15 cellular contexts compared by ENCODE assay signal in genomic region chr2:214169736-214170135, GRCh38.
A peak's percentile ranks its signal among the peaks of the same experiment; 100 is the strongest.
DNase-seq lines count a peak whose midpoint lies in the region; ATAC-seq and TF ChIP-seq lines count a peak whose summit lies in the region.
"Had no signal": no experiment of that assay in that cellular context is flagged by ENCODE, and none has a peak within 500 bp of the region (broad histone marks: within the 10 kb centered on the region; RNA-seq: fewer than 3 reads in every experiment).

No MANE protein-coding gene starts in this region.

- POLR2A ChIA-PET in SK-N-SH (lab: Yijun Ruan, JAX): no interaction called here

- H2AFZ ChIP-seq in SK-N-SH (ENCODE audit: low read depth): no peak overlapping the region

- TF ChIP-seq CTCF in SK-N-SH (IDR thresholded peaks at IDR 0.05): no peak

- peaks cover 0 to 2% of the 10 kb centered on the region in 2 donors for H3K9me3 Mint-ChIP-seq in effector memory CD8-positive, alpha-beta T cell

- no peaks in the 10 kb centered on the region for H3K9me3 ChIP-seq in SK-N-SH
- H3K9me3 ChIP-seq: BLaER1 treated with 17β-estradiol and CSF1 and Interleukin-3, amounts not matched to agents 10 nM and 100 nM had no signal

- no peak overlapping the region for H3K27ac Mint-ChIP-seq in effector memory CD8-positive, alpha-beta T cell

- H4K20me1 ChIP-seq in SK-N-SH (ENCODE audit: insufficient read depth): no peaks in the 10 kb centered on the region
- H4K20me1 ChIP-seq: BLaER1 treated with 17β-estradiol and CSF1 and Interleukin-3, amounts not matched to agents 10 nM and 100 nM had no signal

- 54% methylated on average over 2 of the region's 2 CpGs for WGBS in SK-N-SH (ENCODE audit: low lambda C conversion rate)

- H3K36me3 Mint-ChIP-seq in effector memory CD8-positive, alpha-beta T cell (ENCODE audit: insufficient read depth): no peaks in the 10 kb centered on the region

- ATAC-seq in SK-N-SH treated with all-trans-retinoic acid at 6 μM for 48 hours: 0 out of 3 replicates have a peak, but pooled peaks have one; percentile 45
- no peak for ATAC-seq in effector memory CD8-positive, alpha-beta T cell (replicated peaks)
- ATAC-seq in left lobe of liver: no peak

- no peak for TF ChIP-seq RAD21 in SK-N-SH (IDR thresholded peaks at IDR 0.05; ENCODE audit: low read length)

- H3F3A ChIP-seq in SK-N-SH (replicated peaks; ENCODE audit: insufficient read depth): no peaks in the 10 kb centered on the region

- no peaks in the 10 kb centered on the region for H3K79me2 ChIP-seq in SK-N-SH (ENCODE audit: insufficient read depth)

- no peak overlapping the region for H3K27ac ChIP-seq in SK-N-SH (ENCODE audit: low read depth in 2 of 2, low read length in 1 of 2)
- H3K27ac ChIP-seq: BLaER1 treated with 17β-estradiol and CSF1 and Interleukin-3, amounts not matched to agents 10 nM and 100 nM had no signal

- no peaks in the 10 kb centered on the region for H3K27me3 ChIP-seq in SK-N-SH (ENCODE audit: insufficient read depth)
- H3K27me3 ChIP-seq: BLaER1 treated with 17β-estradiol and CSF1 and Interleukin-3, amounts not matched to agents 10 nM and 100 nM had no signal

- no peaks in the 10 kb centered on the region for H3K9me2 ChIP-seq in SK-N-SH

- no peak overlapping the region for H3K4me3 ChIP-seq in SK-N-SH (ENCODE audit: low read depth in 2 of 2, low read length in 1 of 2)
- H3K4me3 ChIP-seq: BLaER1 treated with 17β-estradiol and CSF1 and Interleukin-3, amounts not matched to agents 10 nM and 100 nM had no signal

- CTCF ChIA-PET in SK-N-SH (lab: Yijun Ruan, JAX): no interaction called here

- H3K4me1 Mint-ChIP-seq in effector memory CD8-positive, alpha-beta T cell (ENCODE audit: low read depth in 2 of 2): no peaks in the 10 kb centered on the region

- H3K4me3 Mint-ChIP-seq in effector memory CD8-positive, alpha-beta T cell: no peak overlapping the region

- no peak overlapping the region for H3K9ac ChIP-seq in SK-N-SH
- H3K9ac ChIP-seq: BLaER1 treated with 17β-estradiol and CSF1 and Interleukin-3, amounts not matched to agents 10 nM and 100 nM had no signal

- DNase-seq in SK-N-SH: no peak
- peak; percentile 57 for DNase-seq in astrocyte of the hippocampus (ENCODE audit: low read depth, low spot score)
- DNase-seq in fibroblast of the conjunctiva (ENCODE audit: low read depth): peak; percentile 1
- DNase-seq in effector memory CD8-positive, alpha-beta T cell: no peak
- no peak for DNase-seq in COLO829 (ENCODE audit: low spot score)
- DNase-seq in NCI-H345 treated with DMSO at 0.1 percent for 48 hours (lab: John Stamatoyannopoulos, UW; ENCODE audit: unreplicated experiment): no peak
- DNase-seq in left lobe of liver (ENCODE audit: low spot score): no peak
- DNase-seq: 8988T, DMS 273 treated with DMSO at 0.1 percent for 48 hours, H7, NCI-H1436 treated with DMSO at 0.1 percent for 48 hours, NCI-H2081, NCI-H526 treated with DMSO at 0.1 percent for 48 hours had no signal

- H3K36me3 ChIP-seq in SK-N-SH (replicated peaks in 1 of 2; ENCODE audit: control insufficient read depth in 1 of 2, insufficient read depth in 2 of 2, low read length in 1 of 2): no peaks in the 10 kb centered on the region
- H3K36me3 ChIP-seq: BLaER1 treated with 17β-estradiol and CSF1 and Interleukin-3, amounts not matched to agents 10 nM and 100 nM had no signal

- no peak overlapping the region for H3K4me2 ChIP-seq in SK-N-SH
- H3K4me2 ChIP-seq: BLaER1 treated with 17β-estradiol and CSF1 and Interleukin-3, amounts not matched to agents 10 nM and 100 nM had no signal

- TF ChIP-seq EP300 in SK-N-SH (IDR thresholded peaks at IDR 0.05; ENCODE audit: borderline replicate concordance in 1 of 2, low read depth in 1 of 2, low read length in 1 of 2): no peak

- no peaks in the 10 kb centered on the region for H3K4me1 ChIP-seq in SK-N-SH (ENCODE audit: control insufficient read depth in 1 of 2, insufficient read depth in 2 of 2, low read depth in 1 of 2, low read length in 1 of 2)
- H3K4me1 ChIP-seq: BLaER1 treated with 17β-estradiol and CSF1 and Interleukin-3, amounts not matched to agents 10 nM and 100 nM had no signal

- H3K27me3 Mint-ChIP-seq in effector memory CD8-positive, alpha-beta T cell: no peaks in the 10 kb centered on the region

TF ChIP-seq in SK-N-SH treated with all-trans-retinoic acid at 6 μM for 48 hours, 23 proteins besides CTCF, POLR2A, EP300 and RAD21 (continues in another document):
- TF ChIP-seq POU6F1 (CRISPR knock-in tag; IDR thresholded peaks at IDR 0.05; ENCODE audit: borderline replicate concordance, low read depth) (no peak), BACH2 (CRISPR knock-in tag; IDR thresholded peaks at IDR 0.05; ENCODE audit: borderline replicate concordance) (no peak), ZFP3 (CRISPR knock-in tag; IDR thresholded peaks at IDR 0.05) (no peak), ZNF565 (CRISPR knock-in tag; conservative IDR thresholded peaks at IDR 0.05; ENCODE audit: low read depth) (no peak), ZC3H10 (CRISPR knock-in tag; IDR thresholded peaks at IDR 0.05) (no peak), CSDC2 (CRISPR knock-in tag; IDR thresholded peaks at IDR 0.05) (no peak), CREB5 (CRISPR knock-in tag; IDR thresholded peaks at IDR 0.05; ENCODE audit: low read depth) (no peak), OSR1 (CRISPR knock-in tag; IDR thresholded peaks at IDR 0.05) (no peak), ZNF8 (CRISPR knock-in tag; IDR thresholded peaks at IDR 0.05) (no peak), ZFP30 (CRISPR knock-in tag; IDR thresholded peaks at IDR 0.05) (no peak)

TF ChIP-seq in SK-N-SH, 30 proteins besides CTCF, POLR2A, EP300 and RAD21:
- TF ChIP-seq NRF1 (IDR thresholded peaks at IDR 0.05; ENCODE audit: low read depth, low read length) (no peak), POLR2AphosphoS5 (IDR thresholded peaks at IDR 0.05; ENCODE audit: low read depth, low read length) (no peak), JUND (IDR thresholded peaks at IDR 0.05) (no peak), NFIC (IDR thresholded peaks at IDR 0.05; ENCODE audit: borderline replicate concordance) (no peak), RCOR1 (IDR thresholded peaks at IDR 0.05; ENCODE audit: low read length) (no peak), IRF3 (IDR thresholded peaks at IDR 0.05; ENCODE audit: low read depth, low read length) (no peak), GATA2 (CRISPR knock-in tag; IDR thresholded peaks at IDR 0.05) (no peak), FOXM1 (IDR thresholded peaks at IDR 0.05; ENCODE audit: low read depth) (no peak), SIN3A (IDR thresholded peaks at IDR 0.05; ENCODE audit: borderline replicate concordance, low read depth, low read length) (no peak), REST (IDR thresholded peaks at IDR 0.05; ENCODE audit: low read depth, low read length) (no peak), FOSL2 (IDR thresholded peaks at IDR 0.05; ENCODE audit: borderline replicate concordance, low read depth) (no peak), PBX3 (IDR thresholded peaks at IDR 0.05) (no peak), TAF1 (IDR thresholded peaks at IDR 0.05; ENCODE audit: borderline replicate concordance, low read depth, low read length) (no peak), MAX (IDR thresholded peaks at IDR 0.05; ENCODE audit: low read depth) (no peak)

Comparison
In these comparisons a context has a peak if more than half of its experiments do, and no peak if none do; other contexts are left out.
1. DNase-seq: peak in astrocyte of the hippocampus (single experiment) and fibroblast of the conjunctiva (single experiment); none in SK-N-SH (single experiment), effector memory CD8-positive, alpha-beta T cell (0 of 3), COLO829 (single experiment), NCI-H345 treated with DMSO at 0.1 percent for 48 hours (single experiment) and left lobe of liver (single experiment).